23 cellular contexts compared by ENCODE assay signal in the genomic region with DNA sequence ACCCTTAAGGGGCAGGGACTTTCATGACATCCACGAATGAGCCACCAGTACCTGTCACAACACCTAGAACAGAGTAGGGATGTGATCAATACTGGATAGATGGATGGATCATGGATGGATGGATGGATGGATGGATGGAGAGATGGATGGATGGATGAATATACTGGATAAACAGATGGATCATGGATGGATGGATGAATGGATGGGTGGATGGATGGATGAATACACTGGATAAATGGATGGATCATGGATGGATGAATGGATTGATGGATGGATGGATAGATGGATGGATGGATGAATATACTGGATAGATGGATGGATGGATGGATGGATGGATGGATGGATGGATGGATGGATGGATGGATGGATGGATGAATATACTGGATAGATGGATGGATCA.
"Had no signal": no experiment of that assay in that cellular context is flagged by ENCODE, and none has a peak within 500 bp of the region (broad histone marks: within the 10 kb centered on the region; RNA-seq: fewer than 3 reads in every experiment).

No MANE protein-coding gene starts in this region.

- H3K9me3 ChIP-seq: SJSA1 had no signal

- H3K9me3 Mint-ChIP-seq: IgD-negative memory B cell had no signal

- FAIRE-seq: K562, RCC 7860 had no signal

- H3K27ac ChIP-seq: KMS-11, SJSA1, SK-N-MC had no signal

- H3K4me3 Mint-ChIP-seq: IgD-negative memory B cell had no signal

- H3K27me3 Mint-ChIP-seq: IgD-negative memory B cell had no signal

- H3K9ac ChIP-seq: KMS-11 had no signal

- H3K4me3 ChIP-seq: K562, SJSA1, SK-N-MC had no signal

- H3K27ac Mint-ChIP-seq: IgD-negative memory B cell had no signal

- H3K4me2 ChIP-seq: KMS-11 had no signal

- DNase-seq: Kasumi-1, MM.1S, NCI-H1092 treated with DMSO at 0.1 percent for 48 hours, NCI-H1436, NCI-H187, NCI-H2029, NCI-H2081 treated with DMSO at 0.1 percent for 48 hours, NCI-H2171, NCI-H226, NCI-H446, NCI-H510A, NCI-H524 treated with DMSO at 0.1 percent for 48 hours, NCI-H69, NCI-H774, Right ventricle myocardium superior, RPMI8226, SIG-M5 had no signal

- ATAC-seq: K562 had no signal

- H3K4me1 ChIP-seq: SJSA1 had no signal

- H3K36me3 Mint-ChIP-seq: IgD-negative memory B cell had no signal

- H3K36me3 ChIP-seq: SJSA1 had no signal
